In the genomic region with DNA sequence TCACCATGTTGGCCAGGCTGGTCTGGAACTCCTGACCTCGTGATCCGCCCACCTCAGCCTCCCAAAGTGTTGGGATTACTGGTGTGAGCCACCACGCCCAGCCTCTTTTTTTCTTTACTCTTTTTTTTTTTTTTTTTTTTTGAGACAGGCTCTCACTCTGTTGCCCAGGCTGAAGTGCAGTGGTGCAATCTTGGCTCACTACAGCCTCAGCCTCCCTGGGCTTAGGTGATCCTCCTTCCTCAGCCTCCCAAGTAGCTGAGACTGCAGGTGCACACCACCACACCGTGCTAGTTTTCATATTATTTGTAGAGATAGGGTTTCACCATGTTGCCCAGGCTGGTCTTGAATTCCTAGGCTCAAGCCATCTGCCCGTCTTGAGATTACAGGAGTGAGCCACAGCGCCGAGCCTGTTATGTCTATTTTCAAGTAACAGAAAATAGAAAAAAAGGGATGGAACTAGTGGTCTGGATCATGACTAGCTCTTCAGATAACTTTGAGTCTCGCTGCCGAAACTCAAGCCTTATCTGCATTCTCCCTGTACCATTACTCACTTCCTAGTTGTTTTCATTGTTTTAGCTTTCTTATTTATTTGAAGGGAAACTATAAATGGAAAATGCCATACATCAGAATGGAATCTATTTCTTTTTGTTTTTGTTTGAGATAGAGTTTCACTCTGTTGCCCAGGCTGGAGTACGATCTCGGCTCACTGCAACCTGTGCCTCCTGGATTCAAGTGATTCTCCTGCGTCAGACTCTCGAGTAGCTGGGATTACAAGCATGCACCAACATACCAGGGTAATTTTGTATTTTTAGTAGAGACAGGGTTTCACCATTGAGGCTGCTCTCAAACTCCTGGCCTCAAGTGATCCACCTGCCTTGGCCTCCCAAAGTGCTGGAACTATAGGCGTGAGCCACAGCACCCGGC, we compare ENCODE assay signal across 13 cellular contexts. TPM values are rescaled to one million over a fixed set of nuclear protein-coding genes. Genes with fewer than 3 reads are reported as not detected.
"Had no signal": no experiment of that assay in that cellular context is flagged by ENCODE, and none has a peak within 500 bp of the region (broad histone marks: within the 10 kb centered on the region; RNA-seq: fewer than 3 reads in every experiment).

No MANE protein-coding gene starts in this region.

RNA-seq across cellular contexts. Expression of gene PLA2G10, which starts 8.0 kb away (rescaled TPM):
- total RNA-seq: activated CD4-positive, alpha-beta memory T cell treated with anti-CD3 and anti-CD28 coated beads, Interleukin-2, amount 10 ng/mL, durations not matched to agents 7 days and 5 days; activated CD4-positive, alpha-beta T cell treated with anti-CD3 and anti-CD28 coated beads, Interleukin-2, amount 10 ng/mL, durations not matched to agents 7 days and 5 days; activated naive CD8-positive, alpha-beta T cell treated with anti-CD3 and anti-CD28 coated beads, Interleukin-2, amount 10 ng/mL, durations not matched to agents 7 days and 5 days; cardiac muscle cell; esophagus muscularis mucosa; frontal cortex; mesothelial cell of epicardium; psoas muscle; right atrium auricular region; spleen; suprapubic skin; T-helper 1 cell treated with Interleukin-12 subunit alpha and Interleukin-12 subunit beta and Interleukin-4 antibody, amounts not matched to agents 30 ng/mL and 1 ng/mL, for 36 hours had no signal
- polyA plus RNA-seq: psoas muscle had no signal

RNA-seq across cellular contexts. Expression of gene NPIPA3, which starts 17.1 kb away (rescaled TPM):
- polyA plus RNA-seq: cardiac muscle cell, hepatocyte had no signal
